ENCODE assay signal across 26 cellular contexts in the genomic region with DNA sequence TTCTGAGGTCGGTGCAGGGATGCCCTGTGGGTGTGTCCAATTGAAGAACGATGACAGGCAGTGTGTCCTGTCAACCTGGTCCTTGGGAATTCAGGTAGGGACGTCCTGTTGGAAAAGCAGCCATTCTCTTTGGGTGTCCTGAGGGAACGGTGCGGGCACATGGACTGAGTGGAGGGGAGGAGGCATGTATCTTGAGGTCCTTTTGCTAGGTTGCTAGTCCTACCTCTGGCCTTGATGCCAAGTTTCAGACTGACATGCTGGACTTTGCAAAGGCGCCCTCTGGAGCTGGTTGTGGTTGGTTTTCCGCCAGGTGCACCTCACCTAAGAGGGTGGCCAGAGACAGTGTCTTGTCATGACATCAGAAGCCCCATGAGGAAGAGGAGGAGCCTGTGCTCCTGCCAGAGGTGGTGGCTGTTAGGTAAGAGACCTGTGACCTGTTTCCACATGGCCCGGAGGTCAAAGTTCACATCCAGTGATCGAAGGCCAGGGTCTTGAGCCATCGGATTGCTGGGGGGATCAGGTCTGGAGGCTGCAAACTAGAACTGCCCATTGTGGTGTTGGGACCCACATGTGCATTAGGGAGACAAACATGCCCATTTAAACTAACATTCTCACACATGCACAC.
DNase-seq lines count a peak whose midpoint lies in the region; ATAC-seq and TF ChIP-seq lines count a peak whose summit lies in the region.
"Had no signal": no experiment of that assay in that cellular context is flagged by ENCODE, and none has a peak within 500 bp of the region (broad histone marks: within the 10 kb centered on the region; RNA-seq: fewer than 3 reads in every experiment).

No MANE protein-coding gene starts in this region.

- H3K36me3 Mint-ChIP-seq in activated naive CD4-positive, alpha-beta T cell treated with anti-CD3 and anti-CD28 coated beads, Interleukin-2, amount 50 U/mL, for 24 hours: peaks cover 79% of the 10 kb centered on the region
- H3K36me3 Mint-ChIP-seq in activated naive CD4-positive, alpha-beta T cell treated with anti-CD3 and anti-CD28 coated beads, Interleukin-2, amount 50 U/mL, for 72 hours: peaks cover 99 to 100% of the 10 kb centered on the region in 2 donors
- peaks cover 100% of the 10 kb centered on the region for H3K36me3 Mint-ChIP-seq in glutamatergic neuron (ENCODE audit: unreplicated experiment)

- H3K27ac ChIP-seq in osteoblast (ENCODE audit: low read depth, low read length): no peak overlapping the region
- H3K27ac ChIP-seq: adrenal gland, C4-2B, colonic mucosa, HL-60, prostate gland, SJCRH30, skin epidermis, tibial nerve had no signal

- H2AFZ ChIP-seq in osteoblast (ENCODE audit: low read length): no peak overlapping the region
- H2AFZ ChIP-seq: GM23338 had no signal

- H3K4me2 ChIP-seq in osteoblast (ENCODE audit: insufficient read depth, low read length): no peak overlapping the region
- H3K4me2 ChIP-seq: GM23338 had no signal

- H3K9me3 ChIP-seq in osteoblast (ENCODE audit: low read depth, low read length): peaks cover 94% of the 10 kb centered on the region
- H3K9me3 ChIP-seq: SJCRH30 had no signal

- H3K4me3 ChIP-seq in osteoblast (ENCODE audit: insufficient read depth, low read length): no peak overlapping the region
- H3K4me3 ChIP-seq: adrenal gland, colonic mucosa, GM23338, prostate gland, SJCRH30, skin epidermis, tibial nerve had no signal

- H3K9me3 Mint-ChIP-seq in activated naive CD4-positive, alpha-beta T cell treated with anti-CD3 and anti-CD28 coated beads, Interleukin-2, amount 50 U/mL, for 24 hours: peaks cover 24% of the 10 kb centered on the region
- peaks cover 66 to 82% of the 10 kb centered on the region in 2 donors for H3K9me3 Mint-ChIP-seq in activated naive CD4-positive, alpha-beta T cell treated with anti-CD3 and anti-CD28 coated beads, Interleukin-2, amount 50 U/mL, for 72 hours
- H3K9me3 Mint-ChIP-seq in glutamatergic neuron (ENCODE audit: unreplicated experiment): peaks cover 93% of the 10 kb centered on the region

- TF ChIP-seq CTCF in glutamatergic neuron (IDR thresholded peaks at IDR 0.05; ENCODE audit: partially characterized antibody, unreplicated experiment): no peak
- TF ChIP-seq CTCF in osteoblast (IDR thresholded peaks at IDR 0.05; ENCODE audit: extremely low read depth, low read depth, low read length): no peak

- H3K4me3 Mint-ChIP-seq in activated naive CD4-positive, alpha-beta T cell treated with anti-CD3 and anti-CD28 coated beads, Interleukin-2, amount 50 U/mL, for 24 hours: peak overlapping the region; percentile 47
- no peak overlapping the region for H3K4me3 Mint-ChIP-seq in glutamatergic neuron (ENCODE audit: unreplicated experiment)
- H3K4me3 Mint-ChIP-seq: GM23338; nephron; stimulated activated naive B cell treated with anti-CD40 and anti-IgM and Interleukin-4, amounts not matched to agents 10 μg/mL and 1 μg/mL and 100 μg/mL, for 72 hours; T-helper 1 cell treated with Interleukin-12 subunit alpha and Interleukin-12 subunit beta and Interleukin-4 antibody, amounts not matched to agents 30 μg/mL and 1 μg/mL, for 36 hours had no signal

- H3K4me1 ChIP-seq in osteoblast (ENCODE audit: insufficient read depth, low read length): no peaks in the 10 kb centered on the region
- H3K4me1 ChIP-seq: adrenal gland, colonic mucosa, prostate gland, SJCRH30, tibial nerve had no signal

- H3K27me3 ChIP-seq in osteoblast (ENCODE audit: insufficient read depth, low read length): no peaks in the 10 kb centered on the region
- H3K27me3 ChIP-seq: adrenal gland, colonic mucosa, SJCRH30, tibial nerve had no signal

- ATAC-seq in activated naive CD4-positive, alpha-beta T cell treated with anti-CD3 and anti-CD28 coated beads, Interleukin-2, amount 50 U/mL, for 72 hours: no peak
- ATAC-seq in HG02852 (IDR thresholded peaks at IDR 0.05; ENCODE audit: unreplicated experiment): no peak
- no peak for ATAC-seq in HG02678 (IDR thresholded peaks at IDR 0.05; ENCODE audit: unreplicated experiment)
- no peak for ATAC-seq in HG03280 (IDR thresholded peaks at IDR 0.05; ENCODE audit: unreplicated experiment)
- ATAC-seq: GM23338; stimulated activated naive B cell treated with anti-CD40 and anti-IgM and Interleukin-4, amounts not matched to agents 10 μg/mL and 1 μg/mL and 100 μg/mL, for 72 hours had no signal

- H3K79me2 ChIP-seq in osteoblast (ENCODE audit: insufficient read depth, low read length): no peaks in the 10 kb centered on the region

- H3K27ac Mint-ChIP-seq in activated naive CD4-positive, alpha-beta T cell treated with anti-CD3 and anti-CD28 coated beads, Interleukin-2, amount 50 U/mL, for 24 hours: no peak overlapping the region
- no peak overlapping the region for H3K27ac Mint-ChIP-seq in activated naive CD4-positive, alpha-beta T cell treated with anti-CD3 and anti-CD28 coated beads, Interleukin-2, amount 50 U/mL, for 72 hours
- peak overlapping the region; percentile 2 for H3K27ac Mint-ChIP-seq in glutamatergic neuron (ENCODE audit: unreplicated experiment)
- H3K27ac Mint-ChIP-seq: GM23338; nephron; stimulated activated naive B cell treated with anti-CD40 and anti-IgM and Interleukin-4, amounts not matched to agents 10 μg/mL and 1 μg/mL and 100 μg/mL, for 72 hours; T-helper 1 cell treated with Interleukin-12 subunit alpha and Interleukin-12 subunit beta and Interleukin-4 antibody, amounts not matched to agents 30 μg/mL and 1 μg/mL, for 36 hours had no signal

- no peaks in the 10 kb centered on the region for H3K27me3 Mint-ChIP-seq in activated naive CD4-positive, alpha-beta T cell treated with anti-CD3 and anti-CD28 coated beads, Interleukin-2, amount 50 U/mL, for 24 hours
- H3K27me3 Mint-ChIP-seq in glutamatergic neuron (ENCODE audit: unreplicated experiment): peaks cover 61% of the 10 kb centered on the region
- H3K27me3 Mint-ChIP-seq: stimulated activated naive B cell treated with anti-CD40 and anti-IgM and Interleukin-4, amounts not matched to agents 10 μg/mL and 1 μg/mL and 100 μg/mL, for 72 hours had no signal

- peaks cover 80% of the 10 kb centered on the region for H3K36me3 ChIP-seq in osteoblast (ENCODE audit: insufficient read depth, low read length)
- H3K36me3 ChIP-seq: colonic mucosa had no signal

- no peaks in the 10 kb centered on the region for H3K4me1 Mint-ChIP-seq in activated naive CD4-positive, alpha-beta T cell treated with anti-CD3 and anti-CD28 coated beads, Interleukin-2, amount 50 U/mL, for 24 hours
- H3K4me1 Mint-ChIP-seq in glutamatergic neuron (ENCODE audit: low read depth, unreplicated experiment): no peaks in the 10 kb centered on the region
- H3K4me1 Mint-ChIP-seq: GM23338; nephron; stimulated activated naive B cell treated with anti-CD40 and anti-IgM and Interleukin-4, amounts not matched to agents 10 μg/mL and 1 μg/mL and 100 μg/mL, for 72 hours had no signal

- no peaks in the 10 kb centered on the region for H4K20me1 ChIP-seq in osteoblast (ENCODE audit: insufficient read depth, low read length)

- no peak for DNase-seq in activated naive CD4-positive, alpha-beta T cell treated with anti-CD3 and anti-CD28 coated beads, Interleukin-2, amount 50 U/mL, for 72 hours (ENCODE audit: low spot score in 2 of 2)
- DNase-seq in glutamatergic neuron (no peak), osteoblast (ENCODE audit: insufficient read length, low spot score, missing footprints) (peak; percentile 51), GM03348 (ENCODE audit: low spot score) (no peak)
- DNase-seq: activated CD4-positive, alpha-beta T cell treated with anti-CD3 and anti-CD28 coated beads for 48 hours; activated gamma-delta T cell; colonic mucosa; DMS 273 treated with DMSO at 0.1 percent for 48 hours; IMR-90; midbrain; NCI-H1417 treated with DMSO at 0.1 percent for 48 hours; SJCRH30; stimulated activated naive B cell treated with anti-CD40 and anti-IgM and Interleukin-4, amounts not matched to agents 10 μg/mL and 1 μg/mL and 100 μg/mL, for 72 hours had no signal
